ENCODE assay signal across 23 cellular contexts in genomic region chr22:39419096-39419495, GRCh38. TPM values are rescaled to one million over a fixed set of nuclear protein-coding genes. Genes with fewer than 3 reads are reported as not detected.
DNase-seq lines count a peak whose midpoint lies in the region; ATAC-seq and TF ChIP-seq lines count a peak whose summit lies in the region.
"Had no signal": no experiment of that assay in that cellular context is flagged by ENCODE, and none has a peak within 500 bp of the region (broad histone marks: within the 10 kb centered on the region; RNA-seq: fewer than 3 reads in every experiment).

No MANE protein-coding gene starts in this region.

- TF ChIP-seq CTCF in activated CD8-positive, alpha-beta T cell treated with anti-CD3 and anti-CD28 coated beads for 36 hours (IDR thresholded peaks at IDR 0.05): no peak
- TF ChIP-seq CTCF in DOHH2 (IDR thresholded peaks at IDR 0.05; ENCODE audit: low read depth, low read length, poor library complexity, severe bottlenecking) (no peak), CD14-positive monocyte (IDR thresholded peaks at IDR 0.05) (no peak)

- no peak for DNase-seq in activated CD8-positive, alpha-beta T cell treated with anti-CD3 and anti-CD28 coated beads, Interleukin-2, amount 10 ng/mL, durations not matched to agents 7 days and 5 days
- no peak for DNase-seq in activated CD8-positive, alpha-beta T cell treated with anti-CD3 and anti-CD28 coated beads for 36 hours
- DNase-seq in SJCRH30: no peak
- DNase-seq in mucosa of gallbladder (ENCODE audit: low spot score): peak; percentile 65
- no peak for DNase-seq in iPS-NIHi11 (ENCODE audit: low spot score)
- no peak for DNase-seq in CD14-positive monocyte (ENCODE audit: low spot score)
- no peak for DNase-seq in HK-2 (ENCODE audit: unreplicated experiment)
- DNase-seq: BE2C; CD4-positive, alpha-beta T cell; GM23248; HFFc6; IMR-90; KG1; MG63; NCI-H1694 treated with DMSO at 0.1 percent for 48 hours; NCI-H2081; OCI-M1; SIG-M5; SK-N-SH had no signal

- H3K9me3 ChIP-seq in DOHH2 (ENCODE audit: control insufficient read depth, insufficient read depth, low read length): no peaks in the 10 kb centered on the region
- H3K9me3 ChIP-seq in SJCRH30 (replicated peaks): no peaks in the 10 kb centered on the region
- H3K9me3 ChIP-seq: BE2C, HAP-1, MG63, Peyer's patch, SK-N-SH had no signal

- H3K4me3 Mint-ChIP-seq in activated CD8-positive, alpha-beta T cell treated with anti-CD3 and anti-CD28 coated beads, Interleukin-2, amount 10 ng/mL, durations not matched to agents 7 days and 5 days: no peak overlapping the region
- H3K4me3 Mint-ChIP-seq in activated CD8-positive, alpha-beta T cell treated with anti-CD3 and anti-CD28 coated beads for 36 hours: no peak overlapping the region
- H3K4me3 Mint-ChIP-seq in CD14-positive monocyte: no peak overlapping the region
- H3K4me3 Mint-ChIP-seq: CD4-positive, alpha-beta T cell; HFFc6 had no signal

- H3K27me3 Mint-ChIP-seq in activated CD8-positive, alpha-beta T cell treated with anti-CD3 and anti-CD28 coated beads, Interleukin-2, amount 10 ng/mL, durations not matched to agents 7 days and 5 days (ENCODE audit: low read depth): no peaks in the 10 kb centered on the region
- no peaks in the 10 kb centered on the region for H3K27me3 Mint-ChIP-seq in activated CD8-positive, alpha-beta T cell treated with anti-CD3 and anti-CD28 coated beads for 36 hours
- H3K27me3 Mint-ChIP-seq in CD14-positive monocyte (ENCODE audit: low read depth in 3 of 3): no peaks in the 10 kb centered on the region
- H3K27me3 Mint-ChIP-seq: CD4-positive, alpha-beta T cell had no signal

- H3K9me3 Mint-ChIP-seq in activated CD8-positive, alpha-beta T cell treated with anti-CD3 and anti-CD28 coated beads, Interleukin-2, amount 10 ng/mL, durations not matched to agents 7 days and 5 days (ENCODE audit: insufficient read depth): no peaks in the 10 kb centered on the region
- no peaks in the 10 kb centered on the region for H3K9me3 Mint-ChIP-seq in activated CD8-positive, alpha-beta T cell treated with anti-CD3 and anti-CD28 coated beads for 36 hours
- no peaks in the 10 kb centered on the region for H3K9me3 Mint-ChIP-seq in CD14-positive monocyte
- H3K9me3 Mint-ChIP-seq: CD4-positive, alpha-beta T cell; HFFc6 had no signal

- peak overlapping the region; percentile 4; the same call in 1 of the 2 replicates for H3K27ac ChIP-seq in DOHH2 (ENCODE audit: low read depth, low read length)
- peak overlapping the region; percentile 52 for H3K27ac ChIP-seq in SJCRH30
- H3K27ac ChIP-seq: 22Rv1, GM23248, Peyer's patch had no signal

- peak overlapping the region; percentile 48 for H3K27ac Mint-ChIP-seq in activated CD8-positive, alpha-beta T cell treated with anti-CD3 and anti-CD28 coated beads, Interleukin-2, amount 10 ng/mL, durations not matched to agents 7 days and 5 days
- no peak overlapping the region for H3K27ac Mint-ChIP-seq in activated CD8-positive, alpha-beta T cell treated with anti-CD3 and anti-CD28 coated beads for 36 hours
- peak overlapping the region in 1 of 7 donors; percentile 42 for H3K27ac Mint-ChIP-seq in CD14-positive monocyte
- H3K27ac Mint-ChIP-seq: CD4-positive, alpha-beta T cell; HFFc6 had no signal

- no peaks in the 10 kb centered on the region for H3K27me3 ChIP-seq in DOHH2 (ENCODE audit: control insufficient read depth, low read length)
- no peaks in the 10 kb centered on the region for H3K27me3 ChIP-seq in SJCRH30
- H3K27me3 ChIP-seq: BE2C, MG63, Peyer's patch had no signal

- ATAC-seq in activated CD8-positive, alpha-beta T cell treated with anti-CD3 and anti-CD28 coated beads, Interleukin-2, amount 10 ng/mL, durations not matched to agents 7 days and 5 days: no peak
- no peak for ATAC-seq in activated CD8-positive, alpha-beta T cell treated with anti-CD3 and anti-CD28 coated beads for 36 hours

- H3K79me2 ChIP-seq in DOHH2 (ENCODE audit: control insufficient read depth, low read length): peaks cover 4% of the 10 kb centered on the region

- intact Hi-C loops in activated CD8-positive, alpha-beta T cell treated with anti-CD3 and anti-CD28 coated beads for 36 hours (cut with micrococcal nuclease): no loop called here
- intact Hi-C loops in CD14-positive monocyte (cut with micrococcal nuclease): no loop called here

- no peak overlapping the region for H3K4me3 ChIP-seq in DOHH2 (ENCODE audit: low read length)
- H3K4me3 ChIP-seq in SJCRH30: no peak overlapping the region
- H3K4me3 ChIP-seq: GM23248, HAP-1, MG63, Peyer's patch had no signal

- H3K4me1 ChIP-seq in DOHH2 (ENCODE audit: control insufficient read depth, low read length): peaks cover 16% of the 10 kb centered on the region
- peaks cover 18% of the 10 kb centered on the region for H3K4me1 ChIP-seq in SJCRH30
- H3K4me1 ChIP-seq: BE2C, HAP-1, Peyer's patch had no signal

- H3K4me2 ChIP-seq in DOHH2 (ENCODE audit: low read length): no peak overlapping the region
- H3K4me2 ChIP-seq: SK-N-SH had no signal

- H4K20me1 ChIP-seq in DOHH2 (ENCODE audit: control insufficient read depth, insufficient read depth, low read depth, low read length): no peaks in the 10 kb centered on the region

- peaks cover 81% of the 10 kb centered on the region for H3K36me3 ChIP-seq in DOHH2 (ENCODE audit: control insufficient read depth, low read length)
- no peaks in the 10 kb centered on the region for H3K36me3 ChIP-seq in SJCRH30

- H3F3A ChIP-seq in DOHH2 (ENCODE audit: control insufficient read depth, insufficient read depth): no peaks in the 10 kb centered on the region

- H3K4me1 Mint-ChIP-seq in activated CD8-positive, alpha-beta T cell treated with anti-CD3 and anti-CD28 coated beads, Interleukin-2, amount 10 ng/mL, durations not matched to agents 7 days and 5 days (ENCODE audit: low read depth): peaks cover 10% of the 10 kb centered on the region
- H3K4me1 Mint-ChIP-seq in activated CD8-positive, alpha-beta T cell treated with anti-CD3 and anti-CD28 coated beads for 36 hours (ENCODE audit: low read depth): peaks cover 19% of the 10 kb centered on the region
- peaks cover 8% of the 10 kb centered on the region for H3K4me1 Mint-ChIP-seq in CD14-positive monocyte

- no peaks in the 10 kb centered on the region for H3K9me2 ChIP-seq in DOHH2 (replicated peaks; ENCODE audit: control insufficient read depth, low read length)
- H3K9me2 ChIP-seq: SK-N-SH had no signal

- CTCF ChIA-PET in activated CD8-positive, alpha-beta T cell treated with anti-CD3 and anti-CD28 coated beads, Interleukin-2, amount 10 ng/mL, durations not matched to agents 7 days and 5 days (lab: Charles Lee): no interaction called here
- CTCF ChIA-PET in activated CD8-positive, alpha-beta T cell treated with anti-CD3 and anti-CD28 coated beads for 36 hours (lab: Charles Lee): no interaction called here

- peaks cover 50% of the 10 kb centered on the region for H3K36me3 Mint-ChIP-seq in activated CD8-positive, alpha-beta T cell treated with anti-CD3 and anti-CD28 coated beads, Interleukin-2, amount 10 ng/mL, durations not matched to agents 7 days and 5 days (ENCODE audit: low read depth)
- peaks cover 26% of the 10 kb centered on the region for H3K36me3 Mint-ChIP-seq in activated CD8-positive, alpha-beta T cell treated with anti-CD3 and anti-CD28 coated beads for 36 hours (ENCODE audit: low read depth)
- H3K36me3 Mint-ChIP-seq in CD14-positive monocyte: peaks cover 76 to 92% of the 10 kb centered on the region in 2 donors

- POLR2A ChIA-PET in activated CD8-positive, alpha-beta T cell treated with anti-CD3 and anti-CD28 coated beads, Interleukin-2, amount 10 ng/mL, durations not matched to agents 7 days and 5 days (lab: Charles Lee): no interaction called here
- POLR2A ChIA-PET in activated CD8-positive, alpha-beta T cell treated with anti-CD3 and anti-CD28 coated beads for 36 hours (lab: Charles Lee): interaction anchor here (0.6 kb wide), 1 partner anchor 14 kb away, joined by 5 read pairs; no protein-coding TSS in a partner anchor

RNA-seq across cellular contexts. Expression of gene TAB1, which starts 19.5 kb away (rescaled TPM):
- total RNA-seq in activated CD8-positive, alpha-beta T cell treated with anti-CD3 and anti-CD28 coated beads, Interleukin-2, amount 10 ng/mL, durations not matched to agents 7 days and 5 days: 10 to 100 TPM; 27.0 to 28.5 TPM
- total RNA-seq in activated CD8-positive, alpha-beta T cell treated with anti-CD3 and anti-CD28 coated beads for 36 hours: 10 to 100 TPM; 21.6 to 22.8 TPM
- 8.7 and 9.3 TPM in 2 replicates for total RNA-seq in SJCRH30 (2014; rRNA removed; shearing (Covaris generic))
- 40.2 TPM for total RNA-seq in mucosa of gallbladder
- polyA plus RNA-seq in CD14-positive monocyte: 1 to 10 TPM; 3.2 to 3.9 TPM

RNA-seq across cellular contexts. Expression of gene MGAT3, which starts 37.7 kb away (rescaled TPM):
- 10 to 100 TPM in 1 of 2 experiments, 1 to 10 TPM in 1; 9.1 to 10.0 TPM for total RNA-seq in activated CD8-positive, alpha-beta T cell treated with anti-CD3 and anti-CD28 coated beads, Interleukin-2, amount 10 ng/mL, durations not matched to agents 7 days and 5 days
- 1 to 10 TPM in 1 of 2 experiments, under 1 TPM in 1; 0.90 to 1.9 TPM for total RNA-seq in activated CD8-positive, alpha-beta T cell treated with anti-CD3 and anti-CD28 coated beads for 36 hours
- not detected in 2 replicates for total RNA-seq in SJCRH30 (2014; rRNA removed; shearing (Covaris generic))
- total RNA-seq in mucosa of gallbladder: 104 TPM
- not detected for polyA plus RNA-seq in CD14-positive monocyte
- total RNA-seq: GM23248, HFFc6 had no signal
- polyA plus RNA-seq: GM23248 had no signal
